Comparison of ENCODE assay signal across 13 cellular contexts in genomic region chr15:57503051-57503702, GRCh38.
A peak's percentile ranks its signal among the peaks of the same experiment; 100 is the strongest.
DNase-seq lines count a peak whose midpoint lies in the region; ATAC-seq and TF ChIP-seq lines count a peak whose summit lies in the region.
"Had no signal": no experiment of that assay in that cellular context is flagged by ENCODE, and none has a peak within 500 bp of the region (broad histone marks: within the 10 kb centered on the region; RNA-seq: fewer than 3 reads in every experiment).

No MANE protein-coding gene starts in this region.

- no peak overlapping the region for H3K4me3 Mint-ChIP-seq in activated CD4-positive, alpha-beta T cell treated with anti-CD3 and anti-CD28 coated beads for 36 hours
- H3K4me3 Mint-ChIP-seq: activated CD8-positive, alpha-beta memory T cell treated with anti-CD3 and anti-CD28 coated beads, Interleukin-2, amount 10 ng/mL, durations not matched to agents 7 days and 5 days had no signal

- peak; percentile 14 for DNase-seq in activated CD4-positive, alpha-beta T cell treated with anti-CD3 and anti-CD28 coated beads for 36 hours
- DNase-seq in activated CD4-positive, alpha-beta T cell treated with anti-CD3 and anti-CD28 coated beads for 1 hour: no peak
- DNase-seq in fibroblast of pulmonary artery (ENCODE audit: low read depth) (no peak), smooth muscle cell (lab: John Stamatoyannopoulos, UW; ENCODE audit: unreplicated experiment) (no peak), DMS79 (lab: John Stamatoyannopoulos, UW) (no peak)
- DNase-seq in activated effector memory CD4-positive, alpha-beta T cell treated with anti-CD3 and anti-CD28 coated beads, Interleukin-2, amount 50 U/mL, for 16 hours: no peak
- DNase-seq: activated CD8-positive, alpha-beta memory T cell treated with anti-CD3 and anti-CD28 coated beads, Interleukin-2, amount 10 ng/mL, durations not matched to agents 7 days and 5 days; NCI-H1930; stimulated activated naive CD4-positive, alpha-beta T cell treated with Interleukin-2 at 50 U/mL for 16 hours had no signal

- H3K4me3 ChIP-seq in OCI-LY3 (ENCODE audit: low read length) (no peak overlapping the region), fibroblast of pulmonary artery (replicated peaks; ENCODE audit: low read depth, low read length) (no peak overlapping the region), smooth muscle cell (no peak overlapping the region)
- H3K4me3 ChIP-seq: gastroesophageal sphincter, SK-N-MC had no signal

- TF ChIP-seq CTCF in OCI-LY3 (IDR thresholded peaks at IDR 0.05; ENCODE audit: low read depth, low read length): peak; percentile 30
- TF ChIP-seq CTCF in fibroblast of pulmonary artery (IDR thresholded peaks at IDR 0.05; ENCODE audit: low read length, missing control alignments): peak; percentile 24
- TF ChIP-seq CTCF in smooth muscle cell (IDR thresholded peaks at IDR 0.05; ENCODE audit: borderline replicate concordance, insufficient read depth, poor library complexity, severe bottlenecking): peak; percentile 13

- no peaks in the 10 kb centered on the region for H3K9me3 ChIP-seq in OCI-LY3 (ENCODE audit: insufficient read depth, low read length)
- H3K9me3 ChIP-seq in smooth muscle cell (replicated peaks; ENCODE audit: low read depth): no peaks in the 10 kb centered on the region
- H3K9me3 ChIP-seq: gastroesophageal sphincter had no signal

- 78% methylated on average over 6 of the region's 6 CpGs for WGBS in smooth muscle cell (ENCODE audit: low lambda C conversion rate)

- H2AFZ ChIP-seq in OCI-LY3 (ENCODE audit: low read depth, low read length): no peak overlapping the region
- H2AFZ ChIP-seq in smooth muscle cell (ENCODE audit: low read depth): no peak overlapping the region

- no peaks in the 10 kb centered on the region for H3K9me3 Mint-ChIP-seq in activated CD4-positive, alpha-beta T cell treated with anti-CD3 and anti-CD28 coated beads for 36 hours (ENCODE audit: low read depth)

- CTCF ChIA-PET in activated CD4-positive, alpha-beta T cell treated with anti-CD3 and anti-CD28 coated beads for 36 hours (lab: Charles Lee): interaction anchor here (1.1 to 1.6 kb wide), 3 partner anchors 24 to 161 kb away, joined by 3 to 4 read pairs (median 3); no protein-coding TSS in a partner anchor

- peaks cover 36% of the 10 kb centered on the region for H3F3A ChIP-seq in smooth muscle cell (ENCODE audit: low read depth)

- no peak overlapping the region for H3K4me2 ChIP-seq in OCI-LY3 (ENCODE audit: low read length)
- H3K4me2 ChIP-seq in smooth muscle cell: peak overlapping the region; percentile 27

- H3K9ac ChIP-seq in OCI-LY3 (ENCODE audit: low read length) (no peak overlapping the region), smooth muscle cell (ENCODE audit: low read depth) (no peak overlapping the region)

- H3K27ac ChIP-seq in OCI-LY3 (ENCODE audit: low read length): no peak overlapping the region
- peak overlapping the region; percentile 4 for H3K27ac ChIP-seq in smooth muscle cell (ENCODE audit: low read depth)
- H3K27ac ChIP-seq: gastroesophageal sphincter, SK-N-MC had no signal

- H3K27me3 Mint-ChIP-seq in activated CD4-positive, alpha-beta T cell treated with anti-CD3 and anti-CD28 coated beads for 36 hours: no peaks in the 10 kb centered on the region
- H3K27me3 Mint-ChIP-seq: activated CD8-positive, alpha-beta memory T cell treated with anti-CD3 and anti-CD28 coated beads, Interleukin-2, amount 10 ng/mL, durations not matched to agents 7 days and 5 days had no signal

- H3K27me3 ChIP-seq in OCI-LY3 (ENCODE audit: low read depth, low read length) (no peaks in the 10 kb centered on the region), smooth muscle cell (ENCODE audit: low read depth) (no peaks in the 10 kb centered on the region)
- H3K27me3 ChIP-seq: gastroesophageal sphincter had no signal

- no peaks in the 10 kb centered on the region for H3K36me3 ChIP-seq in OCI-LY3 (replicated peaks; ENCODE audit: low read depth, low read length)
- H3K36me3 ChIP-seq in smooth muscle cell (ENCODE audit: low read depth): no peaks in the 10 kb centered on the region
- H3K36me3 ChIP-seq: gastroesophageal sphincter had no signal

- no peaks in the 10 kb centered on the region for H3K4me1 Mint-ChIP-seq in activated CD4-positive, alpha-beta T cell treated with anti-CD3 and anti-CD28 coated beads for 36 hours
- H3K4me1 Mint-ChIP-seq: activated CD8-positive, alpha-beta memory T cell treated with anti-CD3 and anti-CD28 coated beads, Interleukin-2, amount 10 ng/mL, durations not matched to agents 7 days and 5 days had no signal

- H4K20me1 ChIP-seq in OCI-LY3 (ENCODE audit: insufficient read depth, low read length) (no peaks in the 10 kb centered on the region), smooth muscle cell (ENCODE audit: low read depth) (no peaks in the 10 kb centered on the region)

- no peak for ATAC-seq in activated CD4-positive, alpha-beta T cell treated with anti-CD3 and anti-CD28 coated beads for 36 hours
- no peak for ATAC-seq in GM19023 (IDR thresholded peaks at IDR 0.05; ENCODE audit: unreplicated experiment)
- ATAC-seq: activated CD8-positive, alpha-beta memory T cell treated with anti-CD3 and anti-CD28 coated beads, Interleukin-2, amount 10 ng/mL, durations not matched to agents 7 days and 5 days; gastroesophageal sphincter had no signal

- no peak overlapping the region for H3K27ac Mint-ChIP-seq in activated CD4-positive, alpha-beta T cell treated with anti-CD3 and anti-CD28 coated beads for 36 hours
- H3K27ac Mint-ChIP-seq: activated CD8-positive, alpha-beta memory T cell treated with anti-CD3 and anti-CD28 coated beads, Interleukin-2, amount 10 ng/mL, durations not matched to agents 7 days and 5 days had no signal

- intact Hi-C loops in activated CD4-positive, alpha-beta T cell treated with anti-CD3 and anti-CD28 coated beads for 36 hours (cut with DNase I, micrococcal nuclease): no loop called here

- H3K36me3 Mint-ChIP-seq in activated CD4-positive, alpha-beta T cell treated with anti-CD3 and anti-CD28 coated beads for 36 hours (ENCODE audit: low read depth): no peaks in the 10 kb centered on the region
- H3K36me3 Mint-ChIP-seq: activated CD8-positive, alpha-beta memory T cell treated with anti-CD3 and anti-CD28 coated beads, Interleukin-2, amount 10 ng/mL, durations not matched to agents 7 days and 5 days had no signal

- no peaks in the 10 kb centered on the region for H3K4me1 ChIP-seq in OCI-LY3 (ENCODE audit: low read length)
- peaks cover 22% of the 10 kb centered on the region for H3K4me1 ChIP-seq in smooth muscle cell (ENCODE audit: low read depth)

- H3K79me2 ChIP-seq in OCI-LY3 (ENCODE audit: low read length) (no peaks in the 10 kb centered on the region), smooth muscle cell (ENCODE audit: low read depth) (no peaks in the 10 kb centered on the region)

- POLR2A ChIA-PET in activated CD4-positive, alpha-beta T cell treated with anti-CD3 and anti-CD28 coated beads for 36 hours (lab: Charles Lee): no interaction called here
